In the genomic region with DNA sequence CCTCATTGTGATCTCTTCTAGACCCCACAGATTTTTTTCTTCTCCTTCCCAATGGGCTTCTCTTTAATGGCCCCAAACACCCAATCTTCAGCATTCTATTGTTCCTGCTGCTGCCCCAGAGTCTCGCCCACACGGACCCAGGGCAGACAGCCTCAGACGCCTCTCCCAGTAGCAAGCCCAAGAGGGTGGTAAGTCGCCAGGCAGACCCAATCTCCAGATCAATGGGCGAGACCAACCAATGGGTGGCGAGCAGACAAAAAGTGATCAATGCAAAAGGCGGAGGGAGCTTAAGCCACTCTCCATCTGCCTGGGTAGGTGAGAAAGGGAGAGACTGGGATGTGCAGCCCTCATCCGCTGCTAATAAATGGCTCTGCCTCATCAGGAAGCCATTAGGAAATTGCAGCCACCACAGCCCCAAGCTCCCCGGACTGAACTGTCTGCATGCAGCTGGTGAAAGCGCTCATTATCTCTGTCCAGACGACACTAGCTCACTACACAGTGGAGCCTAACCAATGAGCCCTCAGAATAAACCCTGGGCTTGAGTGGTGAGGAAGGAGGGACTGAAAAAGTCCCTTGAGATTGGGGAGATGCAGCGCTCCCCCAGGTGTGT, we compare ENCODE assay signal across 10 cellular contexts.
DNase-seq lines count a peak whose midpoint lies in the region; ATAC-seq and TF ChIP-seq lines count a peak whose summit lies in the region.
"Had no signal": no experiment of that assay in that cellular context is flagged by ENCODE, and none has a peak within 500 bp of the region (broad histone marks: within the 10 kb centered on the region; RNA-seq: fewer than 3 reads in every experiment).

No MANE protein-coding gene starts in this region.

- no peaks in the 10 kb centered on the region for H3K9me3 ChIP-seq in T-helper 17 cell (ENCODE audit: control insufficient read depth, low read length, poor library complexity, severe bottlenecking)

- H3K27me3 Mint-ChIP-seq in activated CD4-positive, alpha-beta T cell treated with anti-CD3 and anti-CD28 coated beads, Interleukin-2, amount 10 ng/mL, durations not matched to agents 24 days and 14 days, result no peaks in the 10 kb centered on the region
- H3K27me3 Mint-ChIP-seq in T-helper 17 cell (no peaks in the 10 kb centered on the region), glutamatergic neuron (ENCODE audit: unreplicated experiment) (peaks cover 7% of the 10 kb centered on the region)
- no peaks in the 10 kb centered on the region for H3K27me3 Mint-ChIP-seq in stimulated activated naive B cell treated with anti-CD40 and anti-IgM and Interleukin-4, amounts not matched to agents 10 μg/mL and 1 μg/mL and 100 μg/mL, for 72 hours

- no peak for TF ChIP-seq CTCF in glutamatergic neuron (IDR thresholded peaks at IDR 0.05; ENCODE audit: partially characterized antibody, unreplicated experiment)

- H3K4me3 Mint-ChIP-seq in activated CD4-positive, alpha-beta T cell treated with anti-CD3 and anti-CD28 coated beads, Interleukin-2, amount 10 ng/mL, durations not matched to agents 24 days and 14 days, result peak overlapping the region; percentile 93
- H3K4me3 Mint-ChIP-seq in T-helper 17 cell (peak overlapping the region; percentile 92), glutamatergic neuron (ENCODE audit: unreplicated experiment) (no peak overlapping the region)
- no peak overlapping the region for H3K4me3 Mint-ChIP-seq in stimulated activated naive B cell treated with anti-CD40 and anti-IgM and Interleukin-4, amounts not matched to agents 10 μg/mL and 1 μg/mL and 100 μg/mL, for 72 hours

- peak overlapping the region; percentile 98 for H3K27ac Mint-ChIP-seq in activated CD4-positive, alpha-beta T cell treated with anti-CD3 and anti-CD28 coated beads, Interleukin-2, amount 10 ng/mL, durations not matched to agents 24 days and 14 days
- peak overlapping the region; percentile 100 for H3K27ac Mint-ChIP-seq in T-helper 17 cell
- peak overlapping the region; percentile 76 for H3K27ac Mint-ChIP-seq in glutamatergic neuron (ENCODE audit: unreplicated experiment)
- H3K27ac Mint-ChIP-seq in stimulated activated naive B cell treated with anti-CD40 and anti-IgM and Interleukin-4, amounts not matched to agents 10 μg/mL and 1 μg/mL and 100 μg/mL, for 72 hours, result peak overlapping the region; percentile 92

- peaks cover 94% of the 10 kb centered on the region for H3K4me1 Mint-ChIP-seq in activated CD4-positive, alpha-beta T cell treated with anti-CD3 and anti-CD28 coated beads, Interleukin-2, amount 10 ng/mL, durations not matched to agents 24 days and 14 days
- H3K4me1 Mint-ChIP-seq in T-helper 17 cell (peaks cover 83% of the 10 kb centered on the region), glutamatergic neuron (ENCODE audit: low read depth, unreplicated experiment) (peaks cover 13% of the 10 kb centered on the region)
- H3K4me1 Mint-ChIP-seq in stimulated activated naive B cell treated with anti-CD40 and anti-IgM and Interleukin-4, amounts not matched to agents 10 μg/mL and 1 μg/mL and 100 μg/mL, for 72 hours, result peaks cover 76 to 100% of the 10 kb centered on the region in 2 donors

- peak; percentile 79 for DNase-seq in activated CD4-positive, alpha-beta T cell treated with anti-CD3 and anti-CD28 coated beads, Interleukin-2, amount 10 ng/mL, durations not matched to agents 24 days and 14 days
- DNase-seq in activated CD4-positive, alpha-beta T cell treated with anti-CD3 and anti-CD28 coated beads, Interleukin-2, amount 50 U/mL, for 1 hour, result no peak
- DNase-seq in T-helper 17 cell (no peak), glutamatergic neuron (peak; percentile 28), RPMI8226 (no peak), AG20443 (ENCODE audit: low spot score) (no peak), UCSD-AML1 (lab: John Stamatoyannopoulos, UW; ENCODE audit: unreplicated experiment) (no peak)
- no peak for DNase-seq in stimulated activated naive B cell treated with anti-CD40 and anti-IgM and Interleukin-4, amounts not matched to agents 10 μg/mL and 1 μg/mL and 100 μg/mL, for 72 hours
- DNase-seq: HCEC 1CT, NCI-H526 had no signal

- H3K9me3 Mint-ChIP-seq in activated CD4-positive, alpha-beta T cell treated with anti-CD3 and anti-CD28 coated beads, Interleukin-2, amount 10 ng/mL, durations not matched to agents 24 days and 14 days, result no peaks in the 10 kb centered on the region
- H3K9me3 Mint-ChIP-seq in glutamatergic neuron (ENCODE audit: unreplicated experiment), result no peaks in the 10 kb centered on the region
- H3K9me3 Mint-ChIP-seq in stimulated activated naive B cell treated with anti-CD40 and anti-IgM and Interleukin-4, amounts not matched to agents 10 μg/mL and 1 μg/mL and 100 μg/mL, for 72 hours, result peaks cover 0 to 2% of the 10 kb centered on the region in 2 donors

- ATAC-seq in T-helper 17 cell, result peak; percentile 17
- no peak for ATAC-seq in stimulated activated naive B cell treated with anti-CD40 and anti-IgM and Interleukin-4, amounts not matched to agents 10 μg/mL and 1 μg/mL and 100 μg/mL, for 72 hours (replicated peaks)

- peaks cover 82% of the 10 kb centered on the region for H3K36me3 Mint-ChIP-seq in activated CD4-positive, alpha-beta T cell treated with anti-CD3 and anti-CD28 coated beads, Interleukin-2, amount 10 ng/mL, durations not matched to agents 24 days and 14 days (ENCODE audit: low read depth)
- H3K36me3 Mint-ChIP-seq in T-helper 17 cell (ENCODE audit: low read depth), result peaks cover 27% of the 10 kb centered on the region
- H3K36me3 Mint-ChIP-seq in glutamatergic neuron (ENCODE audit: unreplicated experiment), result no peaks in the 10 kb centered on the region
- peaks cover 57 to 62% of the 10 kb centered on the region in 2 donors for H3K36me3 Mint-ChIP-seq in stimulated activated naive B cell treated with anti-CD40 and anti-IgM and Interleukin-4, amounts not matched to agents 10 μg/mL and 1 μg/mL and 100 μg/mL, for 72 hours

- intact Hi-C loops in activated CD4-positive, alpha-beta T cell treated with anti-CD3 and anti-CD28 coated beads, Interleukin-2, amount 10 ng/mL, durations not matched to agents 24 days and 14 days (cut with micrococcal nuclease), result loop anchor here (1.0 to 5.0 kb wide), 5 partner anchors 8 to 183 kb away; no protein-coding TSS in a partner anchor

Comparison
In these comparisons a context has a peak if more than half of its experiments do, and no peak if none do; other contexts are left out.
1. DNase-seq: peak in activated CD4-positive, alpha-beta T cell treated with anti-CD3 and anti-CD28 coated beads, Interleukin-2, amount 10 ng/mL, durations not matched to agents 24 days and 14 days (single experiment) and glutamatergic neuron (single experiment); none in activated CD4-positive, alpha-beta T cell treated with anti-CD3 and anti-CD28 coated beads, Interleukin-2, amount 50 U/mL, for 1 hour (single experiment), T-helper 17 cell (0 of 3), stimulated activated naive B cell treated with anti-CD40 and anti-IgM and Interleukin-4, amounts not matched to agents 10 μg/mL and 1 μg/mL and 100 μg/mL, for 72 hours (single experiment), RPMI8226 (single experiment), AG20443 (single experiment) and UCSD-AML1 (single experiment).
2. H3K4me3 Mint-ChIP-seq: peak in activated CD4-positive, alpha-beta T cell treated with anti-CD3 and anti-CD28 coated beads, Interleukin-2, amount 10 ng/mL, durations not matched to agents 24 days and 14 days (single experiment) and T-helper 17 cell (single experiment); none in glutamatergic neuron (single experiment) and stimulated activated naive B cell treated with anti-CD40 and anti-IgM and Interleukin-4, amounts not matched to agents 10 μg/mL and 1 μg/mL and 100 μg/mL, for 72 hours (0 of 2).
3. Peak in every context shown above with its lines, with median percentiles within 50 percentile points of each other: H3K27ac Mint-ChIP-seq.